Comparison of ENCODE assay signal across 7 cellular contexts in genomic region chr16:81480856-81481821, GRCh38. TPM values are rescaled to one million over a fixed set of nuclear protein-coding genes. Genes with fewer than 3 reads are reported as not detected.
DNase-seq lines count a peak whose midpoint lies in the region; ATAC-seq and TF ChIP-seq lines count a peak whose summit lies in the region.

No MANE protein-coding gene starts in this region.

- H3K4me3 Mint-ChIP-seq in activated CD4-positive, alpha-beta memory T cell treated with anti-CD3 and anti-CD28 coated beads for 36 hours, result no peak overlapping the region

- peak; percentile 20 for TF ChIP-seq CTCF in liver (IDR thresholded peaks at IDR 0.05; ENCODE audit: low read depth, low read length, missing input control)

- H3K27ac Mint-ChIP-seq in activated CD4-positive, alpha-beta memory T cell treated with anti-CD3 and anti-CD28 coated beads for 36 hours, result no peak overlapping the region

- H3K36me3 ChIP-seq in liver (ENCODE audit: control insufficient read depth in 4 of 4, insufficient read depth in 3 of 4, low read depth in 1 of 4, low read length in 3 of 4), result no peaks in the 10 kb centered on the region
- H3K36me3 ChIP-seq in aorta (ENCODE audit: control insufficient read depth in 1 of 2, insufficient read depth in 2 of 2, low read length in 1 of 2), result no peaks in the 10 kb centered on the region

- CTCF ChIA-PET in activated CD4-positive, alpha-beta memory T cell treated with anti-CD3 and anti-CD28 coated beads for 36 hours (lab: Charles Lee), result no interaction called here

- intact Hi-C loops in activated CD4-positive, alpha-beta memory T cell treated with anti-CD3 and anti-CD28 coated beads for 36 hours (cut with micrococcal nuclease), result no loop called here
- intact Hi-C loops in aorta (cut with DNase I), result no loop called here

- peak; percentile 61 to 67 for TF ChIP-seq RAD21 in liver (IDR thresholded peaks at IDR 0.05)

- DNase-seq in HK-2 (ENCODE audit: unreplicated experiment), result peak; percentile 54
- peak; percentile 43 for DNase-seq in activated CD4-positive, alpha-beta memory T cell treated with anti-CD3 and anti-CD28 coated beads for 36 hours
- DNase-seq in aorta, result peak in 1 of 2 donors; percentile 88
- no peak for DNase-seq in kidney glomerular epithelial cell (lab: John Stamatoyannopoulos, UW)

- no peak overlapping the region for H3K9ac ChIP-seq in liver (ENCODE audit: low read depth in 1 of 2, low read length in 2 of 2)

- peaks cover under 1% of the 10 kb centered on the region for H3K36me3 Mint-ChIP-seq in activated CD4-positive, alpha-beta memory T cell treated with anti-CD3 and anti-CD28 coated beads for 36 hours

- 66% methylated on average over 18 of the region's 18 CpGs for WGBS in liver
- WGBS in aorta, 2 donors, result 95 to 96% methylated on average over 18 of the region's 18 CpGs

- H3K27me3 Mint-ChIP-seq in activated CD4-positive, alpha-beta memory T cell treated with anti-CD3 and anti-CD28 coated beads for 36 hours, result no peaks in the 10 kb centered on the region

- H3K9me3 Mint-ChIP-seq in activated CD4-positive, alpha-beta memory T cell treated with anti-CD3 and anti-CD28 coated beads for 36 hours, result no peaks in the 10 kb centered on the region

- H3K4me1 ChIP-seq in liver (ENCODE audit: control insufficient read depth in 4 of 4, insufficient read depth in 4 of 4, low read length in 3 of 4), result peaks cover 13 to 57% (median 45%) of the 10 kb centered on the region in 4 donors
- no peaks in the 10 kb centered on the region for H3K4me1 ChIP-seq in aorta (ENCODE audit: control insufficient read depth in 1 of 2, insufficient read depth in 2 of 2, low read length in 2 of 2)

- H3K4me1 Mint-ChIP-seq in activated CD4-positive, alpha-beta memory T cell treated with anti-CD3 and anti-CD28 coated beads for 36 hours (ENCODE audit: low read depth), result peaks cover 41% of the 10 kb centered on the region

- ATAC-seq in GM18499 (IDR thresholded peaks at IDR 0.05; ENCODE audit: insufficient read depth, unreplicated experiment), result peak; percentile 79
- peak; percentile 88 for ATAC-seq in GM21515 (IDR thresholded peaks at IDR 0.05; ENCODE audit: unreplicated experiment)
- peak; percentile 58 for ATAC-seq in aorta (ENCODE audit: low FRiP score)

- POLR2A ChIA-PET in activated CD4-positive, alpha-beta memory T cell treated with anti-CD3 and anti-CD28 coated beads for 36 hours (lab: Charles Lee), result no interaction called here

- peak overlapping the region; percentile 63 to 87 for H3K27ac ChIP-seq in liver (ENCODE audit: low read depth in 1 of 2, low read length in 2 of 2)
- no peak overlapping the region for H3K27ac ChIP-seq in aorta (ENCODE audit: low read depth in 1 of 2, low read length in 2 of 2)

- H3K27me3 ChIP-seq in liver (ENCODE audit: control insufficient read depth in 4 of 4, insufficient read depth in 4 of 4, low read length in 3 of 4) (no peaks in the 10 kb centered on the region), aorta (ENCODE audit: control insufficient read depth in 1 of 2, insufficient read depth in 2 of 2, low read length in 1 of 2) (no peaks in the 10 kb centered on the region)

- no peak overlapping the region for H3K4me3 ChIP-seq in liver (ENCODE audit: low read depth in 1 of 3, low read length in 3 of 3)
- H3K4me3 ChIP-seq in aorta (ENCODE audit: low read length in 2 of 2), result no peak overlapping the region

- no peaks in the 10 kb centered on the region for H3K9me3 ChIP-seq in liver (ENCODE audit: control insufficient read depth in 4 of 4, low read length in 3 of 4)
- H3K9me3 ChIP-seq in aorta (ENCODE audit: control insufficient read depth, low read length), result no peaks in the 10 kb centered on the region

TF ChIP-seq in liver, 16 proteins besides CTCF, POLR2A, EP300 and RAD21:
- TF ChIP-seq, protein P1, sequence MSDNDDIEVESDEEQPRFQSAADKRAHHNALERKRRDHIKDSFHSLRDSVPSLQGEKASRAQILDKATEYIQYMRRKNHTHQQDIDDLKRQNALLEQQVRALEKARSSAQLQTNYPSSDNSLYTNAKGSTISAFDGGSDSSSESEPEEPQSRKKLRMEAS (IDR thresholded peaks at IDR 0.05), result peak; percentile 93
- TF ChIP-seq JUND (IDR thresholded peaks at IDR 0.05) (peak in 1 of 2 donors; percentile 55), ZBTB33 (IDR thresholded peaks at IDR 0.05) (peak; percentile 40), ATF3 (IDR thresholded peaks at IDR 0.05) (no peak), GABPA (IDR thresholded peaks at IDR 0.05 in 1 of 2, conservative IDR thresholded peaks at IDR 0.05 in 1 of 2) (no peak), RXRA (IDR thresholded peaks at IDR 0.05) (peak; percentile 61 to 87), HNF4G (IDR thresholded peaks at IDR 0.05) (peak; percentile 23), TAF1 (conservative IDR thresholded peaks at IDR 0.05) (no peak), REST (IDR thresholded peaks at IDR 0.05) (peak; percentile 35), SP1 (IDR thresholded peaks at IDR 0.05) (peak; percentile 58), NR2F2 (IDR thresholded peaks at IDR 0.05) (no peak), FOXA1 (IDR thresholded peaks at IDR 0.05) (no peak), HNF4A (conservative IDR thresholded peaks at IDR 0.05) (peak; percentile 68 to 80), YY1 (IDR thresholded peaks at IDR 0.05) (peak; percentile 60), EGR1 (IDR thresholded peaks at IDR 0.05; ENCODE audit: low read depth in 2 of 2) (peak; percentile 69 to 89), FOXA2 (IDR thresholded peaks at IDR 0.05) (peak; percentile 28)

RNA-seq across cellular contexts. Expression of gene CMIP, which starts 36.5 kb away (rescaled TPM):
- total RNA-seq in activated CD4-positive, alpha-beta memory T cell treated with anti-CD3 and anti-CD28 coated beads for 36 hours, result 10 to 100 TPM; 35.0 to 36.6 TPM
- total RNA-seq in liver, result 10 to 100 TPM; 14.1 to 15.6 TPM
- polyA plus RNA-seq in liver, result 1 to 10 TPM; 1.7 to 6.1 TPM
- total RNA-seq in aorta, result 10 to 100 TPM; 48.9 to 96.3 TPM
- polyA plus RNA-seq in aorta, result 1 to 10 TPM; 2.4 to 7.0 TPM

Comparison
In these comparisons a context has a peak if more than half of its experiments do, and no peak if none do; other contexts are left out.
1. H3K27ac ChIP-seq: peak in liver (2 of 2); none in aorta (0 of 2).
2. Peak in every context shown above with its lines, with median percentiles within 50 percentile points of each other: ATAC-seq.